ENCODE assay signal across 26 cellular contexts in genomic region chr7:134040988-134041387, GRCh38.
DNase-seq lines count a peak whose midpoint lies in the region; ATAC-seq, FAIRE-seq and TF ChIP-seq lines count a peak whose summit lies in the region.
"Had no signal": no experiment of that assay in that cellular context is flagged by ENCODE, and none has a peak within 500 bp of the region (broad histone marks: within the 10 kb centered on the region; RNA-seq: fewer than 3 reads in every experiment).

No MANE protein-coding gene starts in this region.

- no peak for TF ChIP-seq CTCF in A549 (IDR thresholded peaks at IDR 0.05)
- TF ChIP-seq CTCF in K562 (IDR thresholded peaks at IDR 0.05 in 2 of 3, conservative IDR thresholded peaks at IDR 0.05 in 1 of 3; ENCODE audit: insufficient read depth in 2 of 3, low read depth in 1 of 3, low read length in 3 of 3) = no peak

- H3K4me3 Mint-ChIP-seq in activated CD4-positive, alpha-beta T cell treated with anti-CD3 and anti-CD28 coated beads for 36 hours = no peak overlapping the region
- H3K4me3 Mint-ChIP-seq: CD14-positive monocyte; CD4-positive, alpha-beta memory T cell; CD4-positive, CD25-positive, alpha-beta regulatory T cell; CD8-positive, alpha-beta memory T cell had no signal

- POLR2A ChIA-PET in A549 (lab: Yijun Ruan, JAX) = no interaction called here
- POLR2A ChIA-PET in K562 (lab: Yijun Ruan, JAX) = interaction anchor here (0.5 to 1.9 kb wide), 2 partner anchors 16 to 619 kb away, joined by 3 to 4 read pairs; no protein-coding TSS in a partner anchor
- POLR2A ChIA-PET in activated CD4-positive, alpha-beta T cell treated with anti-CD3 and anti-CD28 coated beads for 36 hours (lab: Charles Lee) = no interaction called here

- no peak overlapping the region for H2AFZ ChIP-seq in K562 (ENCODE audit: low read depth, low read length)

- no peak overlapping the region for H3K27ac Mint-ChIP-seq in activated CD4-positive, alpha-beta T cell treated with anti-CD3 and anti-CD28 coated beads for 36 hours
- H3K27ac Mint-ChIP-seq: CD4-positive, alpha-beta memory T cell had no signal

- no peaks in the 10 kb centered on the region for H3K9me1 ChIP-seq in K562 (ENCODE audit: control insufficient read depth, insufficient read depth, low read length)

- no TSS peak for BruUV-seq in K562 (replicated peaks; lab: Mats Ljungman, UMichigan)

- no peaks in the 10 kb centered on the region for H3K79me2 ChIP-seq in K562 (ENCODE audit: control insufficient read depth, insufficient read depth, low read length)

- TF ChIP-seq EP300 in A549 (IDR thresholded peaks at IDR 0.05) = no peak
- TF ChIP-seq EP300 in K562 (IDR thresholded peaks at IDR 0.05; ENCODE audit: low read length) = no peak

- in situ Hi-C loops in K562 (cut with MboI) = no loop called here

- H3K36me3 ChIP-seq in K562 (ENCODE audit: control insufficient read depth, insufficient read depth, low read length) (no peaks in the 10 kb centered on the region), small intestine (ENCODE audit: control insufficient read depth in 2 of 2, insufficient read depth in 2 of 2, low read length in 2 of 2) (no peaks in the 10 kb centered on the region)
- H3K36me3 ChIP-seq: BE2C, BLaER1 had no signal

- no peaks in the 10 kb centered on the region for H3K4me1 Mint-ChIP-seq in activated CD4-positive, alpha-beta T cell treated with anti-CD3 and anti-CD28 coated beads for 36 hours
- H3K4me1 Mint-ChIP-seq: CD4-positive, alpha-beta memory T cell; CD8-positive, alpha-beta memory T cell had no signal

- H3K36me3 Mint-ChIP-seq in activated CD4-positive, alpha-beta T cell treated with anti-CD3 and anti-CD28 coated beads for 36 hours (ENCODE audit: low read depth) = peaks cover 2% of the 10 kb centered on the region

- H4K20me1 ChIP-seq in K562 (replicated peaks; ENCODE audit: control insufficient read depth, insufficient read depth, low read length) = no peaks in the 10 kb centered on the region
- H4K20me1 ChIP-seq: BLaER1 had no signal

- FAIRE-seq in A549 (lab: Jason Lieb, UNC) (no peak), GM12892 (lab: Jason Lieb, UNC) (peak; percentile 58), K562 (lab: Jason Lieb, UNC) (no peak), small intestine (lab: Jason Lieb, UNC) (no peak)
- FAIRE-seq: A204.1, GM12878 had no signal

- H3K9me3 ChIP-seq in A549 (no peaks in the 10 kb centered on the region), K562 (replicated peaks; ENCODE audit: control insufficient read depth, insufficient read depth, low read depth, low read length) (no peaks in the 10 kb centered on the region), small intestine (ENCODE audit: control insufficient read depth, low read depth) (no peaks in the 10 kb centered on the region)
- H3K9me3 ChIP-seq: BE2C, BLaER1 had no signal

- CTCF ChIA-PET in A549 (lab: Yijun Ruan, JAX) = interaction anchor here (0.9 to 2.7 kb wide), 2 partner anchors 9 to 36 kb away, joined by 4 to 9 read pairs; no protein-coding TSS in a partner anchor
- CTCF ChIA-PET in K562 (lab: Yijun Ruan, JAX; ENCODE audit: low intra/inter-chr PET ratio) = no interaction called here
- CTCF ChIA-PET in activated CD4-positive, alpha-beta T cell treated with anti-CD3 and anti-CD28 coated beads for 36 hours (lab: Charles Lee) = no interaction called here

- DNase-seq in A549 (ENCODE audit: low read depth in 1 of 2, low spot score in 1 of 2) (no peak), GM12892 (ENCODE audit: insufficient read length) (no peak), NCI-H526 (lab: John Stamatoyannopoulos, UW) (peak; percentile 84 to 92), K562 (ENCODE audit: extremely low read depth in 1 of 4, low spot score in 3 of 4) (no peak), small intestine (no peak), amniotic stem cell (lab: John Stamatoyannopoulos, UW) (no peak), AG08396 (ENCODE audit: low spot score) (no peak)
- no peak for DNase-seq in activated CD4-positive, alpha-beta T cell treated with anti-CD3 and anti-CD28 coated beads for 36 hours
- DNase-seq: 8988T; BE2C; C1 segment of cervical spinal cord; CD4-positive, alpha-beta memory T cell; CD4-positive, CD25-positive, alpha-beta regulatory T cell; CD8-positive, alpha-beta memory T cell; COR-L47; DMS 273 treated with DMSO at 0.1 percent for 48 hours; DMS153; DMS53; DMS79; DND-41; EL; GDM1 had no signal

- TF ChIP-seq RAD21 in A549 (conservative IDR thresholded peaks at IDR 0.05 in 1 of 2, IDR thresholded peaks at IDR 0.05 in 1 of 2) (no peak), K562 (CRISPR knock-in tag; conservative IDR thresholded peaks at IDR 0.05 in 1 of 2, IDR thresholded peaks at IDR 0.05 in 1 of 2) (no peak)

- no peaks in the 10 kb centered on the region for H3K27me3 Mint-ChIP-seq in activated CD4-positive, alpha-beta T cell treated with anti-CD3 and anti-CD28 coated beads for 36 hours
- H3K27me3 Mint-ChIP-seq: CD4-positive, alpha-beta memory T cell; CD4-positive, CD25-positive, alpha-beta regulatory T cell; CD8-positive, alpha-beta memory T cell had no signal

- H3K27ac ChIP-seq in A549 (no peak overlapping the region), K562 (ENCODE audit: extremely low read depth, low read depth, low read length) (no peak overlapping the region), small intestine (ENCODE audit: low read depth in 1 of 2, low read length in 1 of 2) (no peak overlapping the region)
- H3K27ac ChIP-seq: BLaER1 had no signal

- no peak overlapping the region for H3K4me2 ChIP-seq in A549
- no peak overlapping the region for H3K4me2 ChIP-seq in K562 (ENCODE audit: insufficient read depth, low read length)
- H3K4me2 ChIP-seq: BLaER1 had no signal

- intact Hi-C loops in K562 (cut with micrococcal nuclease) = no loop called here
- intact Hi-C loops in activated CD4-positive, alpha-beta T cell treated with anti-CD3 and anti-CD28 coated beads for 36 hours (cut with DNase I, micrococcal nuclease) = no loop called here

- no peaks in the 10 kb centered on the region for H3K9me3 Mint-ChIP-seq in activated CD4-positive, alpha-beta T cell treated with anti-CD3 and anti-CD28 coated beads for 36 hours (ENCODE audit: low read depth)
- H3K9me3 Mint-ChIP-seq: CD4-positive, CD25-positive, alpha-beta regulatory T cell; CD8-positive, alpha-beta memory T cell had no signal

- no peak overlapping the region for H3K4me3 ChIP-seq in A549
- H3K4me3 ChIP-seq in K562 = no peak overlapping the region
- H3K4me3 ChIP-seq in small intestine (ENCODE audit: low read depth in 1 of 2, low read length in 2 of 2) = no peak overlapping the region
- H3K4me3 ChIP-seq: BLaER1, GM12878 had no signal

- TF ChIP-seq POLR2A in A549 (IDR thresholded peaks at IDR 0.05; ENCODE audit: low read length) (no peak), GM12892 (IDR thresholded peaks at IDR 0.05; ENCODE audit: low read depth, low read length) (no peak), K562 (conservative IDR thresholded peaks at IDR 0.05) (no peak)

- H3K4me1 ChIP-seq in A549 = no peaks in the 10 kb centered on the region
- H3K4me1 ChIP-seq in K562 (replicated peaks in 1 of 2; ENCODE audit: control insufficient read depth in 2 of 2, insufficient read depth in 2 of 2, low read length in 2 of 2) = peaks cover 0 to 9% of the 10 kb centered on the region in 2 experiments; a peak in 2 of 5 replicates
- no peaks in the 10 kb centered on the region for H3K4me1 ChIP-seq in small intestine (ENCODE audit: control insufficient read depth in 2 of 2, insufficient read depth in 1 of 2, low read depth in 1 of 2, low read length in 1 of 2)
- H3K4me1 ChIP-seq: BE2C, BLaER1 had no signal

- 88% methylated on average over 2 of the region's 2 CpGs for WGBS in A549 (ENCODE audit: missing lambda C conversion rate)
- 72% methylated on average over 2 of the region's 2 CpGs for WGBS in K562 (ENCODE audit: insufficient coverage, low coverage, missing lambda C conversion rate)
- 95 to 100% (median 99%) methylated on average over 2 of the region's 2 CpGs for WGBS in small intestine, 3 donors

- no peak overlapping the region for H3K9ac ChIP-seq in K562 (ENCODE audit: insufficient read depth in 1 of 2, low read depth in 2 of 2, low read length in 2 of 2)
- H3K9ac ChIP-seq: BLaER1 had no signal

- H3K27me3 ChIP-seq in K562 (ENCODE audit: control insufficient read depth in 2 of 2, insufficient read depth in 2 of 2, low read length in 2 of 2) (no peaks in the 10 kb centered on the region), small intestine (ENCODE audit: control insufficient read depth in 2 of 2, insufficient read depth in 2 of 2, low read length in 2 of 2) (no peaks in the 10 kb centered on the region)
- H3K27me3 ChIP-seq: BE2C, BLaER1 had no signal

- no peak for ATAC-seq in A549
- ATAC-seq in K562 = no peak
- ATAC-seq in activated CD4-positive, alpha-beta T cell treated with anti-CD3 and anti-CD28 coated beads for 36 hours = no peak
- ATAC-seq: GM12878 had no signal

TF ChIP-seq in A549, 52 proteins besides CTCF, POLR2A, EP300 and RAD21:
- TF ChIP-seq HDAC2 (IDR thresholded peaks at IDR 0.05) (no peak), MAFK (IDR thresholded peaks at IDR 0.05; ENCODE audit: partially characterized antibody) (peak; percentile 98)

TF ChIP-seq in K562, 482 proteins besides CTCF, POLR2A, EP300 and RAD21 (continues in another document):
- TF ChIP-seq MAFG (tag; conservative IDR thresholded peaks at IDR 0.05) (peak; percentile 91), MAFK (IDR thresholded peaks at IDR 0.05; ENCODE audit: low read length) (peak; percentile 99), ZMIZ1 (IDR thresholded peaks at IDR 0.05; ENCODE audit: low read depth in 2 of 2, low read length in 2 of 2) (no peak), SOX6 (IDR thresholded peaks at IDR 0.05) (no peak), ZNF316 (IDR thresholded peaks at IDR 0.05) (peak; percentile 96)

Comparison
In these comparisons a context has a peak if more than half of its experiments do, and no peak if none do; other contexts are left out.
1. DNase-seq: peak in NCI-H526 (2 of 2); none in A549 (0 of 2), GM12892 (single experiment), K562 (0 of 4), small intestine (single experiment), activated CD4-positive, alpha-beta T cell treated with anti-CD3 and anti-CD28 coated beads for 36 hours (single experiment), amniotic stem cell (single experiment) and AG08396 (single experiment).
2. Of the 35 proteins assayed by ChIP-seq in both K562 and A549: peak only in K562: none; only in A549: none; in both: MAFK; in neither: 34.